ENCODE assay signal across 1 cellular context in the genomic region with DNA sequence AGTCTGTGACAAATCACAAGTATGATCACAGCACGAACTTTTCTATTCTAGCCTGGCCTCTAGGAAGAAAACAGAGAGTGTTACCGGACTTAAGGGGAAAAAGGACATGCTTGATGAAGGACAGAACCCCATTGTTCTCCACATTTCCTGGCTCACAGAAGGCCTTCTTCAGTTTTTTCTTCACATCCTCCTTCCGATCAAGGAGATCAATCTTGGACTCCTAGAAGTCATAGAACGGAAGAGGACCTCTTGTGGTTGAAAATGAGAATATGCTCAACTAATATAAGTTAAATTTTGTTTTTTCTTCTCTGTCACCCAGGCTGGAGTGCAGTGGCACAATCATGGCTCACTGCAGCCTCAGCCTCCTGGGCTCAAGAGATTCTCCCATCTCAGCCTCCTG.
TF ChIP-seq lines count a peak whose summit lies in the region.

No MANE protein-coding gene starts in this region.

TF ChIP-seq in HepG2, 621 proteins besides CTCF, POLR2A, EP300 and RAD21 (continued from another document):
- TF ChIP-seq, protein P1, sequence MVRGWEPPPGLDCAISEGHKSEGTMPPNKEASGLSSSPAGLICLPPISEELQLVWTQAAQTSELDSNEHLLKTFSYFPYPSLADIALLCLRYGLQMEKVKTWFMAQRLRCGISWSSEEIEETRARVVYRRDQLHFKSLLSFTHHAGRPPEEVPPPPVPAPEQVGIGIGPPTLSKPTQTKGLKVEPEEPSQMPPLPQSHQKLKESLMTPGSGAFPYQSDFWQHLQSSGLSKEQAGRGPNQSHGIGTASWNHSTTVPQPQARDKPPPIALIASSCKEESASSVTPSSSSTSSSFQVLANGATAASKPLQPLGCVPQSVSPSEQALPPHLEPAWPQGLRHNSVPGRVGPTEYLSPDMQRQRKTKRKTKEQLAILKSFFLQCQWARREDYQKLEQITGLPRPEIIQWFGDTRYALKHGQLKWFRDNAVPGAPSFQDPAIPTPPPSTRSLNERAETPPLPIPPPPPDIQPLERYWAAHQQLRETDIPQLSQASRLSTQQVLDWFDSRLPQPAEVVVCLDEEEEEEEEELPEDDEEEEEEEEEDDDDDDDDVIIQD (CRISPR knock-in tag; IDR thresholded peaks at IDR 0.05; ENCODE audit: low read depth), result no peak
